14 cellular contexts compared by ENCODE assay signal in genomic region chr15:95304874-95305271, GRCh38.
A peak's percentile ranks its signal among the peaks of the same experiment; 100 is the strongest.
DNase-seq lines count a peak whose midpoint lies in the region; ATAC-seq and TF ChIP-seq lines count a peak whose summit lies in the region.
"Had no signal": no experiment of that assay in that cellular context is flagged by ENCODE, and none has a peak within 500 bp of the region (broad histone marks: within the 10 kb centered on the region; RNA-seq: fewer than 3 reads in every experiment).

No MANE protein-coding gene starts in this region.

- no peaks in the 10 kb centered on the region for H3K9me3 ChIP-seq in left ventricle myocardium inferior (replicated peaks)
- no peaks in the 10 kb centered on the region for H3K9me3 ChIP-seq in right cardiac atrium (ENCODE audit: control insufficient read depth, low read length)
- H3K9me3 ChIP-seq in esophagus muscularis mucosa, result no peaks in the 10 kb centered on the region
- H3K9me3 ChIP-seq in uterus, result no peaks in the 10 kb centered on the region
- no peaks in the 10 kb centered on the region for H3K9me3 ChIP-seq in BE2C
- H3K9me3 ChIP-seq: Caco-2 had no signal

- H3K4me1 ChIP-seq in left ventricle myocardium inferior, result peaks cover 32% of the 10 kb centered on the region
- peaks cover 4% of the 10 kb centered on the region for H3K4me1 ChIP-seq in right cardiac atrium (ENCODE audit: control insufficient read depth, insufficient read depth, low read length)
- H3K4me1 ChIP-seq in esophagus muscularis mucosa, result peaks cover 11 to 13% (median 12%) of the 10 kb centered on the region in 4 donors
- H3K4me1 ChIP-seq in rectal smooth muscle tissue (ENCODE audit: control insufficient read depth, insufficient read depth, low read length), result peaks cover 2% of the 10 kb centered on the region
- H3K4me1 ChIP-seq in uterus, result no peaks in the 10 kb centered on the region
- no peaks in the 10 kb centered on the region for H3K4me1 ChIP-seq in BE2C
- H3K4me1 ChIP-seq: Caco-2 had no signal

- 35% methylated on average over 3 of the region's 3 CpGs for WGBS in right cardiac atrium
- 51% methylated on average over 3 of the region's 3 CpGs for WGBS in esophagus muscularis mucosa

- no peak for ATAC-seq in right cardiac atrium
- ATAC-seq: stimulated activated naive CD8-positive, alpha-beta T cell treated with anti-CD3 and anti-CD28 coated beads, Interleukin-15, Interleukin-2, amounts not matched to agents 100 U/mL and 50 U/mL, for 24 hours had no signal

- H3K27me3 ChIP-seq in left ventricle myocardium inferior (ENCODE audit: low read depth) (no peaks in the 10 kb centered on the region), right cardiac atrium (ENCODE audit: control insufficient read depth, insufficient read depth) (no peaks in the 10 kb centered on the region), esophagus muscularis mucosa (no peaks in the 10 kb centered on the region), rectal smooth muscle tissue (ENCODE audit: control insufficient read depth, insufficient read depth, low read length) (no peaks in the 10 kb centered on the region), uterus (no peaks in the 10 kb centered on the region), BE2C (no peaks in the 10 kb centered on the region)

- H3K27ac ChIP-seq in left ventricle myocardium inferior (replicated peaks) (peak overlapping the region; percentile 81), right cardiac atrium (ENCODE audit: low read length) (no peak overlapping the region), esophagus muscularis mucosa (replicated peaks in 1 of 4) (peak overlapping the region; percentile 59 to 72 (median 72)), rectal smooth muscle tissue (ENCODE audit: low read depth, low read length) (peak overlapping the region; percentile 40), uterus (peak overlapping the region; percentile 74 to 88)

- DNase-seq in left ventricle myocardium inferior (no peak), right cardiac atrium (no peak), esophagus muscularis mucosa (ENCODE audit: extremely low spot score) (no peak), uterus (no peak), hypothalamus (lab: John Stamatoyannopoulos, UW) (no peak), BE2C (no peak), posterior cingulate gyrus (no peak)
- DNase-seq: Caco-2; Karpas-422; NCI-H2227 treated with DMSO at 0.1 percent for 48 hours; nucleus accumbens; stimulated activated CD4-positive, alpha-beta T cell treated with anti-CD3 and anti-CD28 coated beads, Interleukin-12 subunit alpha, Interleukin-12 subunit beta, amount 100 ng/mL, for 4 hours; stimulated activated naive CD8-positive, alpha-beta T cell treated with anti-CD3 and anti-CD28 coated beads, Interleukin-15, Interleukin-2, amounts not matched to agents 100 U/mL and 50 U/mL, for 24 hours had no signal

- no peak overlapping the region for H3K9ac ChIP-seq in rectal smooth muscle tissue (ENCODE audit: low read length)

- TF ChIP-seq EP300 in esophagus muscularis mucosa (IDR thresholded peaks at IDR 0.05), result no peak

- H3K4me3 ChIP-seq in left ventricle myocardium inferior (peak overlapping the region; percentile 14), right cardiac atrium (ENCODE audit: low read length) (no peak overlapping the region), esophagus muscularis mucosa (peak overlapping the region in 2 of 4 donors; percentile 8 to 21), rectal smooth muscle tissue (ENCODE audit: low read length) (no peak overlapping the region), uterus (peak overlapping the region in 1 of 2 donors; percentile 4), BE2C (ENCODE audit: low read depth, low read length) (no peak overlapping the region)

- TF ChIP-seq CTCF in left ventricle myocardium inferior (IDR thresholded peaks at IDR 0.05; ENCODE audit: borderline replicate concordance), result no peak
- TF ChIP-seq CTCF in esophagus muscularis mucosa (IDR thresholded peaks at IDR 0.05), result no peak
- no peak for TF ChIP-seq CTCF in uterus (IDR thresholded peaks at IDR 0.05)
- TF ChIP-seq CTCF in BE2C (IDR thresholded peaks at IDR 0.05; ENCODE audit: low read depth, low read length), result no peak

- TF ChIP-seq POLR2A in esophagus muscularis mucosa (IDR thresholded peaks at IDR 0.05; ENCODE audit: low read depth) (no peak), uterus (IDR thresholded peaks at IDR 0.05) (no peak)

- H3K36me3 ChIP-seq in left ventricle myocardium inferior (no peaks in the 10 kb centered on the region), esophagus muscularis mucosa (no peaks in the 10 kb centered on the region), rectal smooth muscle tissue (ENCODE audit: control insufficient read depth, insufficient read depth, low read length) (no peaks in the 10 kb centered on the region), uterus (no peaks in the 10 kb centered on the region), BE2C (no peaks in the 10 kb centered on the region)

- intact Hi-C loops in left ventricle myocardium inferior (cut with micrococcal nuclease), result no loop called here
- intact Hi-C loops in right cardiac atrium (cut with DNase I), result no loop called here
- intact Hi-C loops in esophagus muscularis mucosa (cut with DNase I), result no loop called here
- intact Hi-C loops in uterus (cut with DNase I; ENCODE audit: low total_unique reads), result no loop called here
- intact Hi-C loops in posterior cingulate gyrus (cut with DNase I), result no loop called here
